Comparison of ENCODE assay signal across 8 cellular contexts in the genomic region with DNA sequence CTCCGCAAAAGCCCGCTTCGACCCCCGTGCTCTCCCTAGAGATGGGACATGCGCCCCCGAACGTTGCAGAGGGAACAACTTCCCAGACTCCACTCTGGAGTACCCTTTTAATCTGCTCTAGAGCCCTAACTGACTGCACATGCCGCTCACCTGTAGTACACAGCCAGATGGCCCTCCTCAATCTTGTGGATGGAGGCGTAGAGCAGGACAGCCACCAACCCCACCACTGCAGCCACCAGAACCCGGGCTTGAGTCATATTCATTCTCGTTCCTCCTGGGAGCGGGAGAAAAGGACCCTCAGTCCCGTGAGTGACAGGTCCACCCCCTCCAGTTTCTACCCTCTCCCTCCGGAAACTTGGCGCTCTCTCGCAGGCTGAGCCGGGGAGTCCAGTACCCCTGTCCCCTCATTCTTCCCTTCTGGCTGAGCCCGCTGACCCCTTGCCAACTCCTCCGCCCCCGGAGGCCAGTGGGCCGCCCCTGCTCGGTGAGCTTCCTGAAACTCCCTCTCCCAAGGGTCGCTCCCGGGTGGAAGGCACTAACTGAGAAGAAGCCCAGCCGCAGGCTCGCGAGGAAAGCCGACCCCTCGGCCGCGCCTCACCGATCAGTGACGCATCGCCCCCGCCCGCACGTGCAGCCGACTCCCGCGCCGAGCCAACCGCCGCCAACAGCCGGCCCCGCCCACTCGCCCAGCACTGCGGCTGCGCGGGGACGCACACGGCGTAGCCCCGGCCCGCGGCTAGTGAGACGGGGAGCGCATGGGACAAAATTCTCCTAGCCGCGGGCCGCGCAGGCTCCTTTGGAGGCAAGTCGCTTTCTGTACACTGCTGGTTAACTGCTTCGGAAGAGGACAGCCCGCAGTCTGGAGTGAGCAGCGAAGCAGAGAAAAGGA. TPM values are rescaled to one million over a fixed set of nuclear protein-coding genes. Genes with fewer than 3 reads are reported as not detected.
DNase-seq lines count a peak whose midpoint lies in the region; ATAC-seq and TF ChIP-seq lines count a peak whose summit lies in the region.

Gene ERLIN1 (minus strand): TSS at position 666 of the 889 bp plus-strand sequence. CDS start 403 bp downstream, at position 263.

- intact Hi-C loops in CD4-positive, alpha-beta T cell (cut with DNase I, micrococcal nuclease): loop anchor here (2.0 to 10.0 kb wide), 5 partner anchors 43 to 1741 kb away; partner anchors contain the start of genes CHUK (in 2 of the 2), COX15 (in 1 of the 2), CUTC (in 1 of the 2) and HPS1 (in 1 of the 2)

- H3K27me3 ChIP-seq in CD4-positive, alpha-beta T cell (ENCODE audit: control insufficient read depth, insufficient read depth, low read length): no peaks in the 10 kb centered on the region

- peaks cover 64% of the 10 kb centered on the region for H3K36me3 Mint-ChIP-seq in CD4-positive, alpha-beta T cell (ENCODE audit: low read depth)

- no peaks in the 10 kb centered on the region for H3K9me3 ChIP-seq in CD4-positive, alpha-beta T cell (ENCODE audit: control insufficient read depth, low read length)

- peak within 1 kb of the TSS; percentile 98 for H3K4me3 Mint-ChIP-seq in CD4-positive, alpha-beta T cell

- H3K4me1 Mint-ChIP-seq in CD4-positive, alpha-beta T cell (ENCODE audit: low read depth): peaks cover 73% of the 10 kb centered on the region

- peak; percentile 82 to 94 (median 88) for DNase-seq in CD4-positive, alpha-beta T cell
- DNase-seq in HPDE6-E6E7 (ENCODE audit: extremely low spot score) (peak; percentile 87), NK-92 (lab: John Stamatoyannopoulos, UW; ENCODE audit: unreplicated experiment) (peak; percentile 38), lung microvascular endothelial cell (ENCODE audit: low read depth in 2 of 2) (peak; percentile 94)
- DNase-seq in activated CD8-positive, alpha-beta memory T cell treated with anti-CD3 and anti-CD28 coated beads for 1 hour (ENCODE audit: extremely low read depth in 1 of 2, low read depth in 1 of 2): peak; percentile 73 to 89
- peak; percentile 89 for DNase-seq in effector CD4-positive, alpha-beta T cell
- peak; percentile 85 to 92 (median 91) for DNase-seq in stimulated activated CD4-positive, alpha-beta T cell treated with anti-CD3 and anti-CD28 coated beads, TNF-alpha, amount 100 ng/mL, for 4 hours (ENCODE audit: low read depth in 3 of 3)

- H3K9me3 Mint-ChIP-seq in CD4-positive, alpha-beta T cell: no peaks in the 10 kb centered on the region

- CTCF ChIA-PET in CD4-positive, alpha-beta T cell (lab: Charles Lee): no interaction called here

- peak within 1 kb of the TSS; percentile 81 for H3K27ac ChIP-seq in CD4-positive, alpha-beta T cell (ENCODE audit: low read depth, low read length)

- POLR2A ChIA-PET in CD4-positive, alpha-beta T cell (lab: Charles Lee): interaction anchor here (0.6 to 1.5 kb wide), 4 partner anchors 14 to 350 kb away, joined by 3 to 5 read pairs (median 4); partner anchors contain the start of gene HIF1AN

- TF ChIP-seq CTCF in CD4-positive, alpha-beta T cell (IDR thresholded peaks at IDR 0.05): no peak

- no peaks in the 10 kb centered on the region for H3K27me3 Mint-ChIP-seq in CD4-positive, alpha-beta T cell

- peak within 1 kb of the TSS; percentile 92 for H3K27ac Mint-ChIP-seq in CD4-positive, alpha-beta T cell

- peak; percentile 92 for ATAC-seq in CD4-positive, alpha-beta T cell (ENCODE audit: poor library complexity)
- peak; percentile 86 for ATAC-seq in GM19455 (IDR thresholded peaks at IDR 0.05; ENCODE audit: unreplicated experiment)

RNA-seq across cellular contexts. Expression of gene ERLIN1, which starts in this region (rescaled TPM):
- 1 to 10 TPM; 1.5 to 2.9 TPM for total RNA-seq in CD4-positive, alpha-beta T cell
- total RNA-seq in lung microvascular endothelial cell: 21.8 and 28.0 TPM in 2 replicates

Comparison
In these comparisons a context has a peak if more than half of its experiments do, and no peak if none do; other contexts are left out.
1. Peak in every context shown above with its lines: DNase-seq, ATAC-seq and H3K27ac ChIP-seq.
2. DNase-seq: peak in every context shown above with its lines; median percentile 94 in lung microvascular endothelial cell; 91 in stimulated activated CD4-positive, alpha-beta T cell treated with anti-CD3 and anti-CD28 coated beads, TNF-alpha, amount 100 ng/mL, for 4 hours; 89 in effector CD4-positive, alpha-beta T cell; 88 in CD4-positive, alpha-beta T cell; 87 in HPDE6-E6E7; 81 in activated CD8-positive, alpha-beta memory T cell treated with anti-CD3 and anti-CD28 coated beads for 1 hour; 38 in NK-92.